Comparison of ENCODE assay signal across 18 cellular contexts in the genomic region with DNA sequence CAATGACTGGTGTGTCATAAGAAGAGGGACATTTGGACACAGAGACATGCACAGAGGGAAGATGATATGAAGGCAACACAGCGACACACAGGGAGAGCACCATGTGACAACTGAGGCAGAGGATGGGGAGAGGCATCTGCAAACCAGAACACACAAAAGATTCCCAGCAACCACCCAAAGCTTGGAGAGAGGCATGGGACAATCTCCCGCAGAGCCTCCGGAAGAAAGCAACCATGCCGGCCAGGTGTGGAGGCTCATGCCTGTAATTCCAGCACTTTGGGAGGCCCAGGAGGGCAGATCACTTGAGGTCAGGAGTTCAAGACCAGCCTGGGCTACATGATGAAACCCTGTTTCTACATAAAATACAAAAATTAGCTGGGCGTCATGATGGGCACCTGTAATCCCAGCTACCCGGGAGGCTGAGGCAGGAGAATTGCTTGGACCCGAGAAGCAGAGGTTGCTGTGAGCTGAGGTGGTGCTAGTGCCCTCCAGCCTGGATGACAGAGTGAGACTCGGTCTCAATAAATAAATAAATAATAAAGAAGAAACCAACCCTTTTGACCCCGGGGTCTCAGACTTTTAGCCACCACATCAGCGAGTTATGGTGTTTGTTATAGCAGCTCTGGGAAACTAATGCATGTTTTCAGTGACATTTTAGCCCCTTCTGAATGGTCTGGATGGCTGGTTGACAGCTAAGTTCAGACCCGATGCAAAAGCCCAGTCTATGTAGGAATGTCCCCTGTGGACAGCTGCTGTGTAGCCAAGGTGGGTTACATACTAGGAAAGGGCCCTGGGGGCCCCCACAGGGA. TPM values are rescaled to one million over a fixed set of nuclear protein-coding genes. Genes with fewer than 3 reads are reported as not detected.
A peak's percentile ranks its signal among the peaks of the same experiment; 100 is the strongest.
DNase-seq lines count a peak whose midpoint lies in the region; ATAC-seq and TF ChIP-seq lines count a peak whose summit lies in the region.
"Had no signal": no experiment of that assay in that cellular context is flagged by ENCODE, and none has a peak within 500 bp of the region (broad histone marks: within the 10 kb centered on the region; RNA-seq: fewer than 3 reads in every experiment).

No MANE protein-coding gene starts in this region.

- peak overlapping the region; percentile 10 for H3K27ac Mint-ChIP-seq in endothelial cell (ENCODE audit: unreplicated experiment)
- no peak overlapping the region for H3K27ac Mint-ChIP-seq in activated T-helper 17 cell treated with anti-CD3 and anti-CD28 coated beads, Interleukin-2, amount 50 U/mL, for 72 hours
- H3K27ac Mint-ChIP-seq: CD14-positive monocyte had no signal

- H3K9me3 Mint-ChIP-seq in endothelial cell (ENCODE audit: unreplicated experiment), result no peaks in the 10 kb centered on the region
- H3K9me3 Mint-ChIP-seq in activated T-helper 17 cell treated with anti-CD3 and anti-CD28 coated beads, Interleukin-2, amount 50 U/mL, for 72 hours, result no peaks in the 10 kb centered on the region

- TF ChIP-seq CTCF in endothelial cell (IDR thresholded peaks at IDR 0.05; ENCODE audit: unreplicated experiment), result no peak
- TF ChIP-seq CTCF in upper lobe of left lung (IDR thresholded peaks at IDR 0.05), result no peak

- no peak overlapping the region for H3K4me3 Mint-ChIP-seq in endothelial cell (ENCODE audit: unreplicated experiment)
- H3K4me3 Mint-ChIP-seq in activated T-helper 17 cell treated with anti-CD3 and anti-CD28 coated beads, Interleukin-2, amount 50 U/mL, for 72 hours, result no peak overlapping the region
- H3K4me3 Mint-ChIP-seq: CD14-positive monocyte had no signal

- DNase-seq in DMS53 (lab: John Stamatoyannopoulos, UW), result peak; percentile 12
- DNase-seq in DMS53 treated with DMSO at 0.1 percent for 48 hours (lab: John Stamatoyannopoulos, UW; ENCODE audit: unreplicated experiment), result no peak
- no peak for DNase-seq in endothelial cell (ENCODE audit: low spot score)
- peak; percentile 91 for DNase-seq in mesenteric fat pad (ENCODE audit: low spot score)
- DNase-seq in upper lobe of left lung, result no peak
- DNase-seq in NCI-H1092 treated with DMSO at 0.1 percent for 48 hours (lab: John Stamatoyannopoulos, UW), result no peak
- DNase-seq in stimulated activated naive CD4-positive, alpha-beta T cell (lab: John Stamatoyannopoulos, UW), result no peak
- DNase-seq: DND-41, NCI-H1105 treated with DMSO at 0.1 percent for 48 hours, NCI-H1694, NCI-H2081 treated with DMSO at 0.1 percent for 48 hours, NCI-H510A, RPMI8226, SIG-M5 had no signal

- H3K36me3 Mint-ChIP-seq in endothelial cell (ENCODE audit: low read depth, unreplicated experiment), result no peaks in the 10 kb centered on the region
- H3K36me3 Mint-ChIP-seq in activated T-helper 17 cell treated with anti-CD3 and anti-CD28 coated beads, Interleukin-2, amount 50 U/mL, for 72 hours (ENCODE audit: low read depth), result no peaks in the 10 kb centered on the region

- H3K4me3 ChIP-seq in upper lobe of left lung, result no peak overlapping the region

- no peak for TF ChIP-seq EP300 in upper lobe of left lung (IDR thresholded peaks at IDR 0.05)

- no peaks in the 10 kb centered on the region for H3K27me3 Mint-ChIP-seq in endothelial cell (ENCODE audit: unreplicated experiment)
- peaks cover 4% of the 10 kb centered on the region for H3K27me3 Mint-ChIP-seq in activated T-helper 17 cell treated with anti-CD3 and anti-CD28 coated beads, Interleukin-2, amount 50 U/mL, for 72 hours

- ATAC-seq in upper lobe of left lung (ENCODE audit: low FRiP score in 2 of 2), result peak; percentile 32 to 35
- ATAC-seq in activated T-helper 17 cell treated with anti-CD3 and anti-CD28 coated beads, Interleukin-2, amount 50 U/mL, for 72 hours (replicated peaks), result no peak
- ATAC-seq: HCT116 had no signal

- WGBS in upper lobe of left lung, 2 donors, result 94 to 95% methylated on average over 11 of the region's 11 CpGs

- no peaks in the 10 kb centered on the region for H3K36me3 ChIP-seq in upper lobe of left lung

- H3K4me1 Mint-ChIP-seq in endothelial cell (ENCODE audit: unreplicated experiment), result peaks cover 10% of the 10 kb centered on the region
- no peaks in the 10 kb centered on the region for H3K4me1 Mint-ChIP-seq in activated T-helper 17 cell treated with anti-CD3 and anti-CD28 coated beads, Interleukin-2, amount 50 U/mL, for 72 hours

- H3K27me3 ChIP-seq in upper lobe of left lung, result peaks cover 0 to 2% (median 0%) of the 10 kb centered on the region in 4 donors

- H3K9me3 ChIP-seq in upper lobe of left lung, result no peaks in the 10 kb centered on the region

- no peak for TF ChIP-seq POLR2A in upper lobe of left lung (IDR thresholded peaks at IDR 0.05)

- H3K27ac ChIP-seq in upper lobe of left lung, result no peak overlapping the region
- H3K27ac ChIP-seq: 22Rv1 had no signal

- H3K4me1 ChIP-seq in upper lobe of left lung, result peaks cover 0 to 5% (median 0%) of the 10 kb centered on the region in 4 donors

RNA-seq across cellular contexts. Expression of a gene that starts 13.8 kb away (rescaled TPM):
- total RNA-seq in endothelial cell (ENCODE audit: unreplicated experiment), result 103 TPM
- total RNA-seq in mesenteric fat pad, result 33.0 TPM
- total RNA-seq in upper lobe of left lung, result 10 to 100 TPM; 13.8 to 85.9 (median 35.1) TPM
- 10 to 100 TPM in 1 of 2 donors, 1 to 10 TPM in 1; 6.6 to 11.0 TPM for total RNA-seq in activated T-helper 17 cell treated with anti-CD3 and anti-CD28 coated beads, Interleukin-2, amount 50 U/mL, for 72 hours

Comparison
In these comparisons a context has a peak if more than half of its experiments do, and no peak if none do; other contexts are left out.
1. DNase-seq: peak in DMS53 (single experiment) and mesenteric fat pad (single experiment); none in DMS53 treated with DMSO at 0.1 percent for 48 hours (single experiment), endothelial cell (single experiment), upper lobe of left lung (0 of 2), NCI-H1092 treated with DMSO at 0.1 percent for 48 hours (single experiment) and stimulated activated naive CD4-positive, alpha-beta T cell (0 of 6).